8 cellular contexts compared by ENCODE assay signal in the genomic region with DNA sequence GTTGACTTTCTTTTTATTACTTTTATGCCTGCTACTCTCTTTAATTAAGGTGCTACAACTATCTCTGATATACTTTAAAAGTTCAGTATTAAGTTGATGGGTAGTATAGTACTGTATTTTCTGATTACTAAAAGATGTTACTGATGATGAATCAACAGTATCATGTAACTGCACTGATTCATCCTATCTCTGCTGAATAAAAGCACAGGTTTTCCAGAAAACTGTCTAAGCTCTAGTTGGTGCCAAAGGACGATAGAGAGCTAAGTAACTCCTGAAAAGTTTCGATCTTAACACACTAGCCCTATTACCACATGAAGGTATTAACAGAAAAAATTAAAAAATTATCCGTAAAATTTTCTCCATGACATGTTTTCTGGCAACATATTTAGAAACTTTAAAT. TPM values are rescaled to one million over a fixed set of nuclear protein-coding genes. Genes with fewer than 3 reads are reported as not detected.
DNase-seq lines count a peak whose midpoint lies in the region; ATAC-seq, FAIRE-seq and TF ChIP-seq lines count a peak whose summit lies in the region.
"Had no signal": no experiment of that assay in that cellular context is flagged by ENCODE, and none has a peak within 500 bp of the region (broad histone marks: within the 10 kb centered on the region; RNA-seq: fewer than 3 reads in every experiment).

No MANE protein-coding gene starts in this region.

- H3K4me3 ChIP-seq in GM08714 (ENCODE audit: low read length) (peak overlapping the region; percentile 85; the same call in 1 of the 2 replicates), endocrine pancreas (ENCODE audit: control insufficient read depth, insufficient read depth, low read length) (peak overlapping the region; percentile 93), ovary (peak overlapping the region; percentile 82), pancreas (peak overlapping the region in 1 of 4 donors; percentile 75)

- H3K9ac ChIP-seq in endocrine pancreas (ENCODE audit: control insufficient read depth, insufficient read depth, low read length): no peak overlapping the region

- H3K27ac ChIP-seq in ovary (no peak overlapping the region), pancreas (peak overlapping the region in 1 of 4 donors; percentile 13)

- TF ChIP-seq POLR2A in ovary (IDR thresholded peaks at IDR 0.05): no peak

- TF ChIP-seq CTCF in ovary (IDR thresholded peaks at IDR 0.05): no peak
- no peak for TF ChIP-seq CTCF in pancreas (IDR thresholded peaks at IDR 0.05)

- DNase-seq in NAMALWA (ENCODE audit: low spot score): peak; percentile 25
- DNase-seq in ovary: no peak
- no peak for DNase-seq in H4 (ENCODE audit: low spot score)
- no peak for DNase-seq in pancreas
- DNase-seq: hypothalamus had no signal

- ATAC-seq in GM21576 (IDR thresholded peaks at IDR 0.05; ENCODE audit: unreplicated experiment) (no peak), pancreas (no peak)

- H3K9me3 ChIP-seq in endocrine pancreas (ENCODE audit: control insufficient read depth, low read length) (no peaks in the 10 kb centered on the region), ovary (no peaks in the 10 kb centered on the region), pancreas (no peaks in the 10 kb centered on the region)

- H3K27me3 ChIP-seq in endocrine pancreas (ENCODE audit: control insufficient read depth, insufficient read depth, low read length) (no peaks in the 10 kb centered on the region), ovary (no peaks in the 10 kb centered on the region), pancreas (no peaks in the 10 kb centered on the region)

- no peak for FAIRE-seq in pancreas (lab: Jason Lieb, UNC)

- H3K4me1 ChIP-seq in endocrine pancreas (ENCODE audit: control insufficient read depth, insufficient read depth, low read length): peaks cover 23% of the 10 kb centered on the region
- peaks cover 11% of the 10 kb centered on the region for H3K4me1 ChIP-seq in ovary (ENCODE audit: insufficient read depth)
- peaks cover 9 to 43% (median 31%) of the 10 kb centered on the region in 3 donors for H3K4me1 ChIP-seq in pancreas

- intact Hi-C loops in ovary (cut with DNase I) (loop anchor here in 1 of 4 donors (10.0 kb wide), 1 partner anchor 387 kb away; a partner anchor contains a TSS), pancreas (cut with DNase I) (no loop called here)

- TF ChIP-seq EP300 in ovary (IDR thresholded peaks at IDR 0.05): no peak

- WGBS in ovary, 3 donors: 23 to 31% (median 24%) methylated on average over 3 of the region's 3 CpGs
- 30 to 33% methylated on average over 3 of the region's 3 CpGs for WGBS in pancreas, 2 donors

- H3K36me3 ChIP-seq in endocrine pancreas (ENCODE audit: control insufficient read depth, insufficient read depth, low read length) (no peaks in the 10 kb centered on the region), ovary (no peaks in the 10 kb centered on the region), pancreas (no peaks in the 10 kb centered on the region)

RNA-seq across cellular contexts. Expression of a gene that starts 2.1 kb away (rescaled TPM):
- total RNA-seq in ovary (100 to 1,000 TPM in 3 of 7 donors, 10 to 100 TPM in 4; 91.8 to 149 (median 97.7) TPM), pancreas (10 to 100 TPM; 40.8 to 74.2 (median 47.1) TPM)
- polyA plus RNA-seq in ovary (10 to 100 TPM; 30.8 to 42.2 TPM), pancreas (10 to 100 TPM; 13.8 to 18.7 TPM)
- total RNA-seq in H4 (2014; rRNA removed; shearing (Covaris generic)): 54.8 and 64.7 TPM in 2 replicates
